ENCODE assay signal across 31 cellular contexts in genomic region chr1:172375227-172375631, GRCh38. TPM values are rescaled to one million over a fixed set of nuclear protein-coding genes. Genes with fewer than 3 reads are reported as not detected.
DNase-seq lines count a peak whose midpoint lies in the region; ATAC-seq lines count a peak whose summit lies in the region.
"Had no signal": no experiment of that assay in that cellular context is flagged by ENCODE, and none has a peak within 500 bp of the region (broad histone marks: within the 10 kb centered on the region; RNA-seq: fewer than 3 reads in every experiment).

No MANE protein-coding gene starts in this region.

- no peak for DNase-seq in activated T-cell treated with anti-CD3 and anti-CD28 coated beads, Interleukin-2, amount 50 U/mL, for 4 hours
- DNase-seq in activated T-cell treated with anti-CD3 and anti-CD28 coated beads for 4 hours (no peak), G401 (ENCODE audit: low spot score) (peak; percentile 64), NCI-H2171 treated with DMSO at 0.1 percent for 48 hours (lab: John Stamatoyannopoulos, UW) (no peak), superior temporal gyrus (ENCODE audit: extremely low spot score) (no peak), inferior parietal cortex (ENCODE audit: extremely low spot score) (no peak)
- no peak for DNase-seq in stimulated activated effector memory CD8-positive, alpha-beta T cell treated with anti-CD3 and anti-CD28 coated beads, Interleukin-12 subunit alpha, Interleukin-12 subunit beta, amount 100 ng/mL, for 72 hours (ENCODE audit: low spot score in 2 of 2)
- DNase-seq: ACHN; BE2C; cortex of kidney; erythroblast; GOT3; HFFc6; islet precursor cell; left lung; mesendoderm; NCI-H146; NCI-H446 treated with DMSO at 0.1 percent for 48 hours; NCI-H774; Peyer's patch; posterior cingulate gyrus; right cardiac atrium; SHP77; spleen; stimulated activated CD8-positive, alpha-beta memory T cell treated with anti-CD3 and anti-CD28 coated beads, Interleukin-4, amount 100 ng/mL, for 48 hours had no signal

- peak; percentile 43 to 63 for ATAC-seq in activated T-cell treated with anti-CD3 and anti-CD28 coated beads, Interleukin-2, amount 50 U/mL, for 4 hours
- peak; percentile 82 for ATAC-seq in activated T-helper 17 cell treated with anti-CD3 and anti-CD28 coated beads, Interleukin-2, amount 50 U/mL, for 72 hours (replicated peaks)
- ATAC-seq in stimulated activated effector memory CD8-positive, alpha-beta T cell treated with anti-CD3 and anti-CD28 coated beads, Interleukin-12 subunit alpha, Interleukin-12 subunit beta, amount 100 ng/mL, for 72 hours, result peak; percentile 99
- ATAC-seq: left lung, right cardiac atrium had no signal

- in situ Hi-C loops in G401 (cut with HindIII; ENCODE audit: low sequenced_read_pairs), result no loop called here

- no peaks in the 10 kb centered on the region for H3K9me3 Mint-ChIP-seq in activated T-cell treated with anti-CD3 and anti-CD28 coated beads, Interleukin-2, amount 50 U/mL, for 4 hours
- no peaks in the 10 kb centered on the region for H3K9me3 Mint-ChIP-seq in activated T-helper 17 cell treated with anti-CD3 and anti-CD28 coated beads, Interleukin-2, amount 50 U/mL, for 72 hours
- no peaks in the 10 kb centered on the region for H3K9me3 Mint-ChIP-seq in stimulated activated effector memory CD8-positive, alpha-beta T cell treated with anti-CD3 and anti-CD28 coated beads, Interleukin-12 subunit alpha, Interleukin-12 subunit beta, amount 100 ng/mL, for 72 hours
- H3K9me3 Mint-ChIP-seq: activated T-helper 2 cell treated with anti-CD3 and anti-CD28 coated beads, Interferon-gamma antibody, Interleukin-2, Interleukin-4, amounts not matched to agents 10 μg/mL and 5 μg/mL and 100 μg/mL, durations not matched to agents 14 hours and 24 hours and 36 hours; HFFc6; type B pancreatic cell had no signal

- H3K27me3 Mint-ChIP-seq in activated T-cell treated with anti-CD3 and anti-CD28 coated beads, Interleukin-2, amount 50 U/mL, for 4 hours (ENCODE audit: low read depth), result no peaks in the 10 kb centered on the region
- H3K27me3 Mint-ChIP-seq in activated T-helper 17 cell treated with anti-CD3 and anti-CD28 coated beads, Interleukin-2, amount 50 U/mL, for 72 hours, result no peaks in the 10 kb centered on the region
- H3K27me3 Mint-ChIP-seq: type B pancreatic cell had no signal

- peak overlapping the region; percentile 72 for H3K27ac Mint-ChIP-seq in activated T-helper 17 cell treated with anti-CD3 and anti-CD28 coated beads, Interleukin-2, amount 50 U/mL, for 72 hours
- H3K27ac Mint-ChIP-seq in stimulated activated effector memory CD8-positive, alpha-beta T cell treated with anti-CD3 and anti-CD28 coated beads, Interleukin-12 subunit alpha, Interleukin-12 subunit beta, amount 100 ng/mL, for 72 hours, result peak overlapping the region; percentile 40
- H3K27ac Mint-ChIP-seq: activated T-helper 2 cell treated with anti-CD3 and anti-CD28 coated beads, Interferon-gamma antibody, Interleukin-2, Interleukin-4, amounts not matched to agents 10 μg/mL and 5 μg/mL and 100 μg/mL, durations not matched to agents 14 hours and 24 hours and 36 hours; HFFc6; type B pancreatic cell had no signal

- H3K36me3 Mint-ChIP-seq in activated T-cell treated with anti-CD3 and anti-CD28 coated beads, Interleukin-2, amount 50 U/mL, for 4 hours (ENCODE audit: insufficient read depth), result no peaks in the 10 kb centered on the region
- no peaks in the 10 kb centered on the region for H3K36me3 Mint-ChIP-seq in activated T-helper 17 cell treated with anti-CD3 and anti-CD28 coated beads, Interleukin-2, amount 50 U/mL, for 72 hours (ENCODE audit: low read depth)
- no peaks in the 10 kb centered on the region for H3K36me3 Mint-ChIP-seq in stimulated activated effector memory CD8-positive, alpha-beta T cell treated with anti-CD3 and anti-CD28 coated beads, Interleukin-12 subunit alpha, Interleukin-12 subunit beta, amount 100 ng/mL, for 72 hours
- H3K36me3 Mint-ChIP-seq: type B pancreatic cell had no signal

- no peak overlapping the region for H3K4me3 Mint-ChIP-seq in activated T-cell treated with anti-CD3 and anti-CD28 coated beads, Interleukin-2, amount 50 U/mL, for 4 hours
- H3K4me3 Mint-ChIP-seq in activated T-helper 17 cell treated with anti-CD3 and anti-CD28 coated beads, Interleukin-2, amount 50 U/mL, for 72 hours, result peak overlapping the region; percentile 23
- H3K4me3 Mint-ChIP-seq in stimulated activated effector memory CD8-positive, alpha-beta T cell treated with anti-CD3 and anti-CD28 coated beads, Interleukin-12 subunit alpha, Interleukin-12 subunit beta, amount 100 ng/mL, for 72 hours, result no peak overlapping the region
- H3K4me3 Mint-ChIP-seq: HFFc6, type B pancreatic cell had no signal

- H3K4me1 Mint-ChIP-seq in activated T-cell treated with anti-CD3 and anti-CD28 coated beads, Interleukin-2, amount 50 U/mL, for 4 hours (ENCODE audit: low read depth), result peaks cover 27% of the 10 kb centered on the region
- peaks cover 5% of the 10 kb centered on the region for H3K4me1 Mint-ChIP-seq in activated T-helper 17 cell treated with anti-CD3 and anti-CD28 coated beads, Interleukin-2, amount 50 U/mL, for 72 hours
- H3K4me1 Mint-ChIP-seq in stimulated activated effector memory CD8-positive, alpha-beta T cell treated with anti-CD3 and anti-CD28 coated beads, Interleukin-12 subunit alpha, Interleukin-12 subunit beta, amount 100 ng/mL, for 72 hours, result peaks cover 6% of the 10 kb centered on the region

RNA-seq across cellular contexts. Expression of gene C1orf105, which starts 45.3 kb away (rescaled TPM):
- not detected for total RNA-seq in activated T-cell treated with anti-CD3 and anti-CD28 coated beads, Interleukin-2, amount 50 U/mL, for 4 hours
- total RNA-seq in G401 (2014; rRNA removed; shearing (Covaris generic)), result not detected in 2 replicates
- under 1 TPM in 1 of 2 donors, not detected in 1; 0.37 TPM for total RNA-seq in activated T-helper 17 cell treated with anti-CD3 and anti-CD28 coated beads, Interleukin-2, amount 50 U/mL, for 72 hours
- total RNA-seq: activated T-helper 2 cell treated with anti-CD3 and anti-CD28 coated beads, Interferon-gamma antibody, Interleukin-2, Interleukin-4, amounts not matched to agents 10 μg/mL and 5 μg/mL and 100 μg/mL, durations not matched to agents 14 hours and 24 hours and 36 hours; astrocyte; HFFc6; left lung; Peyer's patch; spleen; subcutaneous adipose tissue; T-helper 2 cell treated with Interferon-gamma antibody and Interleukin-4, amounts not matched to agents 100 ng/mL and 5 ng/mL, for 36 hours had no signal
